In the genomic region with DNA sequence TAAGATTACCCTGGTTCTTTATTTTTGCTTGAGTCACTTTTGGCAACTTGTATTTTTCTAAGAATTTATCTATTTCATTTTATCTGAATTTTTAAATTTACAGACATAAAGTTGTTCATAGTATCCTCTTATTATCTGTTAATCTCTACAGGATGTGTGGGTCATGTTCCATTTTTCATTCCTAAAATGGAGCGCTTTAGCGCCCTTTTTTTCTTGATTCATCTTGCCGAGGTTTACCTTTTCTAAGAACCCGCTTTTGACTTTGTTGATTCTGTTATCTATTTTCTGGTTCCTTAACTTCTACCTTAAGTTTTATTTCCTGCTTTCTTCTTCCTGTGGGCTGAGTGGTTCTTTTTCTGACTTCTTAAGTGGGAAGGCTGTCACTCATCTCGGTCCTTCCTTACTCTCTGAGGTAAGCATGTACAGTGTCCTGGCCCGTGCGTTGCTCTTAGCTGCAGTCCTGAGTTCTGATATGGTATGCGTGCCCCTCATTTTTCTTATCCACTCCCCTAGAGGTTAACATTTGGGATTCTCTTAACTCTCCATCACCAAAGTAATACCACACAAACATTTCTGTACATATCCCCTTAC, we compare ENCODE assay signal across 25 cellular contexts.
A peak's percentile ranks its signal among the peaks of the same experiment; 100 is the strongest.
DNase-seq lines count a peak whose midpoint lies in the region; ATAC-seq and TF ChIP-seq lines count a peak whose summit lies in the region.
"Had no signal": no experiment of that assay in that cellular context is flagged by ENCODE, and none has a peak within 500 bp of the region (broad histone marks: within the 10 kb centered on the region; RNA-seq: fewer than 3 reads in every experiment).

No MANE protein-coding gene starts in this region.

- TF ChIP-seq CTCF in CD8-positive, alpha-beta T cell (IDR thresholded peaks at IDR 0.05), result no peak

- no peaks in the 10 kb centered on the region for H3K36me3 ChIP-seq in CD8-positive, alpha-beta T cell (ENCODE audit: insufficient read depth, low read length)
- H3K36me3 ChIP-seq: ascending aorta, gastrocnemius medialis, tibial artery had no signal

- no peak overlapping the region for H3K4me3 ChIP-seq in CD8-positive, alpha-beta T cell (ENCODE audit: low read depth, low read length)
- no peak overlapping the region for H3K4me3 ChIP-seq in right cardiac atrium (ENCODE audit: low read length)
- H3K4me3 ChIP-seq: ascending aorta, gastrocnemius medialis, tibial artery had no signal

- peaks cover 13% of the 10 kb centered on the region for H3K4me1 Mint-ChIP-seq in activated CD4-positive, alpha-beta T cell treated with anti-CD3 and anti-CD28 coated beads for 36 hours
- H3K4me1 Mint-ChIP-seq in CD8-positive, alpha-beta T cell (ENCODE audit: low read depth), result peaks cover 25% of the 10 kb centered on the region
- peaks cover 11% of the 10 kb centered on the region for H3K4me1 Mint-ChIP-seq in activated CD4-positive, alpha-beta memory T cell treated with anti-CD3 and anti-CD28 coated beads for 36 hours (ENCODE audit: low read depth)
- H3K4me1 Mint-ChIP-seq in activated naive CD8-positive, alpha-beta T cell treated with anti-CD3 and anti-CD28 coated beads, Interleukin-2, amount 50 U/mL, for 24 hours, result peaks cover 11% of the 10 kb centered on the region
- H3K4me1 Mint-ChIP-seq: naive B cell had no signal

- no peaks in the 10 kb centered on the region for H3K36me3 Mint-ChIP-seq in activated CD4-positive, alpha-beta T cell treated with anti-CD3 and anti-CD28 coated beads for 36 hours (ENCODE audit: low read depth)
- H3K36me3 Mint-ChIP-seq in CD8-positive, alpha-beta T cell, result no peaks in the 10 kb centered on the region
- no peaks in the 10 kb centered on the region for H3K36me3 Mint-ChIP-seq in activated CD4-positive, alpha-beta memory T cell treated with anti-CD3 and anti-CD28 coated beads for 36 hours
- H3K36me3 Mint-ChIP-seq in activated naive CD8-positive, alpha-beta T cell treated with anti-CD3 and anti-CD28 coated beads, Interleukin-2, amount 50 U/mL, for 24 hours (ENCODE audit: low read depth), result peaks cover 1% of the 10 kb centered on the region
- H3K36me3 Mint-ChIP-seq: naive B cell had no signal

- ATAC-seq in activated CD4-positive, alpha-beta T cell treated with anti-CD3 and anti-CD28 coated beads for 36 hours, result peak; percentile 73
- peak; percentile 62 for ATAC-seq in CD8-positive, alpha-beta T cell
- peak; percentile 83 for ATAC-seq in activated naive CD8-positive, alpha-beta T cell treated with anti-CD3 and anti-CD28 coated beads, Interleukin-2, amount 50 U/mL, for 24 hours
- no peak for ATAC-seq in Right ventricle myocardium inferior
- ATAC-seq in right cardiac atrium, result no peak
- ATAC-seq: gastrocnemius medialis, left lobe of liver, WTC11 had no signal

- H3K4me3 Mint-ChIP-seq in activated CD4-positive, alpha-beta T cell treated with anti-CD3 and anti-CD28 coated beads for 36 hours, result no peak overlapping the region
- H3K4me3 Mint-ChIP-seq in CD8-positive, alpha-beta T cell, result peak overlapping the region; percentile 53
- no peak overlapping the region for H3K4me3 Mint-ChIP-seq in activated CD4-positive, alpha-beta memory T cell treated with anti-CD3 and anti-CD28 coated beads for 36 hours
- H3K4me3 Mint-ChIP-seq in activated naive CD8-positive, alpha-beta T cell treated with anti-CD3 and anti-CD28 coated beads, Interleukin-2, amount 50 U/mL, for 24 hours, result no peak overlapping the region
- H3K4me3 Mint-ChIP-seq: naive B cell, WTC11 had no signal

- intact Hi-C loops in activated CD4-positive, alpha-beta T cell treated with anti-CD3 and anti-CD28 coated beads for 36 hours (cut with DNase I, micrococcal nuclease), result no loop called here
- intact Hi-C loops in CD8-positive, alpha-beta T cell (cut with DNase I, micrococcal nuclease), result no loop called here
- intact Hi-C loops in activated CD4-positive, alpha-beta memory T cell treated with anti-CD3 and anti-CD28 coated beads for 36 hours (cut with micrococcal nuclease), result no loop called here
- intact Hi-C loops in Right ventricle myocardium inferior (cut with DNase I) (no loop called here), right cardiac atrium (cut with DNase I) (no loop called here)

- H3K4me1 ChIP-seq in CD8-positive, alpha-beta T cell (ENCODE audit: insufficient read depth, low read length), result peaks cover 19% of the 10 kb centered on the region
- no peaks in the 10 kb centered on the region for H3K4me1 ChIP-seq in right cardiac atrium (ENCODE audit: control insufficient read depth, insufficient read depth, low read length)
- H3K4me1 ChIP-seq: ascending aorta, tibial artery had no signal

- no peak overlapping the region for H3K27ac Mint-ChIP-seq in activated CD4-positive, alpha-beta T cell treated with anti-CD3 and anti-CD28 coated beads for 36 hours
- peak overlapping the region; percentile 38 for H3K27ac Mint-ChIP-seq in CD8-positive, alpha-beta T cell
- peak overlapping the region; percentile 1 for H3K27ac Mint-ChIP-seq in activated CD4-positive, alpha-beta memory T cell treated with anti-CD3 and anti-CD28 coated beads for 36 hours
- peak overlapping the region; percentile 43 for H3K27ac Mint-ChIP-seq in activated naive CD8-positive, alpha-beta T cell treated with anti-CD3 and anti-CD28 coated beads, Interleukin-2, amount 50 U/mL, for 24 hours
- H3K27ac Mint-ChIP-seq: naive B cell, WTC11 had no signal

- POLR2A ChIA-PET in activated CD4-positive, alpha-beta T cell treated with anti-CD3 and anti-CD28 coated beads for 36 hours (lab: Charles Lee), result no interaction called here
- POLR2A ChIA-PET in CD8-positive, alpha-beta T cell (lab: Charles Lee), result no interaction called here
- POLR2A ChIA-PET in activated CD4-positive, alpha-beta memory T cell treated with anti-CD3 and anti-CD28 coated beads for 36 hours (lab: Charles Lee), result no interaction called here

- H3K9me3 ChIP-seq in CD8-positive, alpha-beta T cell (ENCODE audit: low read length), result peaks cover 9% of the 10 kb centered on the region
- peaks cover 1% of the 10 kb centered on the region for H3K9me3 ChIP-seq in right cardiac atrium (ENCODE audit: control insufficient read depth, low read length)
- H3K9me3 ChIP-seq: ascending aorta, gastrocnemius medialis had no signal

- no peaks in the 10 kb centered on the region for H3K27me3 Mint-ChIP-seq in activated CD4-positive, alpha-beta T cell treated with anti-CD3 and anti-CD28 coated beads for 36 hours
- peaks cover 6% of the 10 kb centered on the region for H3K27me3 Mint-ChIP-seq in CD8-positive, alpha-beta T cell (ENCODE audit: low read depth)
- H3K27me3 Mint-ChIP-seq in activated CD4-positive, alpha-beta memory T cell treated with anti-CD3 and anti-CD28 coated beads for 36 hours, result no peaks in the 10 kb centered on the region
- no peaks in the 10 kb centered on the region for H3K27me3 Mint-ChIP-seq in activated naive CD8-positive, alpha-beta T cell treated with anti-CD3 and anti-CD28 coated beads, Interleukin-2, amount 50 U/mL, for 24 hours

- H3K27me3 ChIP-seq in CD8-positive, alpha-beta T cell (ENCODE audit: insufficient read depth, low read length), result no peaks in the 10 kb centered on the region
- no peaks in the 10 kb centered on the region for H3K27me3 ChIP-seq in right cardiac atrium (ENCODE audit: control insufficient read depth, insufficient read depth)
- H3K27me3 ChIP-seq: ascending aorta, gastrocnemius medialis, tibial artery had no signal

- no peak overlapping the region for H3K27ac ChIP-seq in CD8-positive, alpha-beta T cell (ENCODE audit: low read depth, low read length)
- H3K27ac ChIP-seq in right cardiac atrium (ENCODE audit: low read length), result no peak overlapping the region
- H3K27ac ChIP-seq: ascending aorta, gastrocnemius medialis had no signal

- DNase-seq in activated CD4-positive, alpha-beta T cell treated with anti-CD3 and anti-CD28 coated beads for 36 hours, result peak; percentile 22
- no peak for DNase-seq in activated CD4-positive, alpha-beta T cell treated with anti-CD3 and anti-CD28 coated beads, Interleukin-2, amount 50 U/mL, for 4 hours
- DNase-seq in CD8-positive, alpha-beta T cell, result no peak
- DNase-seq in activated CD4-positive, alpha-beta memory T cell treated with anti-CD3 and anti-CD28 coated beads for 36 hours, result peak; percentile 14
- no peak for DNase-seq in activated naive CD8-positive, alpha-beta T cell treated with anti-CD3 and anti-CD28 coated beads, Interleukin-2, amount 50 U/mL, for 24 hours
- no peak for DNase-seq in Right ventricle myocardium inferior (ENCODE audit: missing footprints)
- no peak for DNase-seq in right cardiac atrium
- DNase-seq in NCI-H446 (lab: John Stamatoyannopoulos, UW), result no peak
- DNase-seq: 8988T; activated gamma-delta T cell; gastrocnemius medialis; hypothalamus; IMR-90; naive B cell; NCI-H2081; NCI-H226; NCI-H748 treated with DMSO at 0.1 percent for 48 hours; RPMI8226; stimulated activated CD4-positive, alpha-beta T cell treated with anti-CD3 and anti-CD28 coated beads, Interleukin-4, amount 100 ng/mL, for 1 hour; stimulated activated naive CD4-positive, alpha-beta T cell treated with Interleukin-2 at 50 U/mL for 16 hours; T1000; tibial artery had no signal

- peaks cover 9% of the 10 kb centered on the region for H3K9me3 Mint-ChIP-seq in activated CD4-positive, alpha-beta T cell treated with anti-CD3 and anti-CD28 coated beads for 36 hours (ENCODE audit: low read depth)
- peaks cover 5% of the 10 kb centered on the region for H3K9me3 Mint-ChIP-seq in CD8-positive, alpha-beta T cell
- peaks cover 11% of the 10 kb centered on the region for H3K9me3 Mint-ChIP-seq in activated CD4-positive, alpha-beta memory T cell treated with anti-CD3 and anti-CD28 coated beads for 36 hours
- H3K9me3 Mint-ChIP-seq in activated naive CD8-positive, alpha-beta T cell treated with anti-CD3 and anti-CD28 coated beads, Interleukin-2, amount 50 U/mL, for 24 hours, result peaks cover 26% of the 10 kb centered on the region

- CTCF ChIA-PET in activated CD4-positive, alpha-beta T cell treated with anti-CD3 and anti-CD28 coated beads for 36 hours (lab: Charles Lee), result no interaction called here
- CTCF ChIA-PET in CD8-positive, alpha-beta T cell (lab: Charles Lee), result interaction anchor here (1.6 kb wide), 1 partner anchor 312 kb away, joined by 4 read pairs; no protein-coding TSS in a partner anchor
- CTCF ChIA-PET in activated CD4-positive, alpha-beta memory T cell treated with anti-CD3 and anti-CD28 coated beads for 36 hours (lab: Charles Lee), result no interaction called here

- WGBS in right cardiac atrium, result 87% methylated on average over 8 of the region's 8 CpGs

Comparison
In these comparisons a context has a peak if more than half of its experiments do, and no peak if none do; other contexts are left out.
1. DNase-seq: peak in activated CD4-positive, alpha-beta T cell treated with anti-CD3 and anti-CD28 coated beads for 36 hours (single experiment) and activated CD4-positive, alpha-beta memory T cell treated with anti-CD3 and anti-CD28 coated beads for 36 hours (single experiment); none in activated CD4-positive, alpha-beta T cell treated with anti-CD3 and anti-CD28 coated beads, Interleukin-2, amount 50 U/mL, for 4 hours (0 of 2), CD8-positive, alpha-beta T cell (0 of 7), activated naive CD8-positive, alpha-beta T cell treated with anti-CD3 and anti-CD28 coated beads, Interleukin-2, amount 50 U/mL, for 24 hours (single experiment), Right ventricle myocardium inferior (single experiment), right cardiac atrium (0 of 3) and NCI-H446 (0 of 2).
2. ATAC-seq: peak in activated CD4-positive, alpha-beta T cell treated with anti-CD3 and anti-CD28 coated beads for 36 hours (single experiment), CD8-positive, alpha-beta T cell (single experiment) and activated naive CD8-positive, alpha-beta T cell treated with anti-CD3 and anti-CD28 coated beads, Interleukin-2, amount 50 U/mL, for 24 hours (single experiment); none in Right ventricle myocardium inferior (single experiment) and right cardiac atrium (0 of 2).